In the genomic region with DNA sequence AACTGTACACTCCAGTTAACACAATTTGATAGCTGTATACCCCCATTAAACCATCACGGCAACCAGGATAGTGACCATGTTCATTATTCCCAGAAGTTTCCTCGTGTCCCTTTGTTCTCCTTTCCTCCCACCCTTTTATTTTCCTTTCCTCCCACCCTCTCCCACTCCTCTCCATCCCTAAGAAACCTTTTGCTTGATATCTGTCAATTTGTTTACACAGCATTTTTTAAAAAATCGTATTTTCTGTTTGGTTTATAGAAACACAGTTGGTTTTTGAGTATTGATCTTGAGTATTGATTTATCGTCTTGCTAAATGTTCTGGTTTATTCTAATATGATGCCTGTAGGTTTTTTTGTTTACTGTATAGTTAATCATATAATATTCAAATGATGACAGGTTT, we compare ENCODE assay signal across 15 cellular contexts.
DNase-seq lines count a peak whose midpoint lies in the region; ATAC-seq, FAIRE-seq and TF ChIP-seq lines count a peak whose summit lies in the region.
"Had no signal": no experiment of that assay in that cellular context is flagged by ENCODE, and none has a peak within 500 bp of the region (broad histone marks: within the 10 kb centered on the region; RNA-seq: fewer than 3 reads in every experiment).

No MANE protein-coding gene starts in this region.

- H3K4me1 ChIP-seq in HEK293 (ENCODE audit: control insufficient read depth, insufficient read depth, low read length), result peaks cover 6% of the 10 kb centered on the region
- peaks cover 4% of the 10 kb centered on the region for H3K4me1 ChIP-seq in ectodermal cell (ENCODE audit: control insufficient read depth, insufficient read depth, low read length)
- no peaks in the 10 kb centered on the region for H3K4me1 ChIP-seq in osteoblast (ENCODE audit: insufficient read depth, low read length)
- H3K4me1 ChIP-seq: BE2C had no signal

- TF ChIP-seq CTCF in HEK293 (tag by site-specific recombination; IDR thresholded peaks at IDR 0.05) (no peak), osteoblast (IDR thresholded peaks at IDR 0.05; ENCODE audit: extremely low read depth, low read depth, low read length) (no peak)

- no peaks in the 10 kb centered on the region for H3K79me2 ChIP-seq in osteoblast (ENCODE audit: insufficient read depth, low read length)

- no peaks in the 10 kb centered on the region for H3K9me3 ChIP-seq in HEK293 (ENCODE audit: control insufficient read depth, insufficient read depth, low read depth, low read length)
- no peaks in the 10 kb centered on the region for H3K9me3 ChIP-seq in ectodermal cell (ENCODE audit: control insufficient read depth, low read length)
- H3K9me3 ChIP-seq in osteoblast (ENCODE audit: low read depth, low read length), result no peaks in the 10 kb centered on the region
- H3K9me3 ChIP-seq: BE2C had no signal

- H3K27ac ChIP-seq in HEK293 (ENCODE audit: extremely low read depth, low read depth, low read length), result no peak overlapping the region
- H3K27ac ChIP-seq in ectodermal cell (ENCODE audit: insufficient read depth, low read depth, low read length, poor library complexity, severe bottlenecking), result peak overlapping the region; percentile 26
- peak overlapping the region; percentile 27 for H3K27ac ChIP-seq in temporal lobe (ENCODE audit: low read depth, low read length)
- no peak overlapping the region for H3K27ac ChIP-seq in osteoblast (ENCODE audit: low read depth, low read length)
- H3K27ac ChIP-seq: C4-2B had no signal

- CTCF ChIA-PET in HEK293 (lab: Yijun Ruan, JAX), result no interaction called here

- POLR2A ChIA-PET in HEK293 (lab: Yijun Ruan, JAX), result no interaction called here

- no peak overlapping the region for H3K4me2 ChIP-seq in osteoblast (ENCODE audit: insufficient read depth, low read length)

- peaks cover 4 to 8% of the 10 kb centered on the region in 2 experiments; a peak in 2 of 3 replicates for H3K36me3 ChIP-seq in HEK293 (ENCODE audit: control insufficient read depth in 2 of 2, insufficient read depth in 1 of 2, low read length in 2 of 2)
- H3K36me3 ChIP-seq in ectodermal cell (ENCODE audit: control insufficient read depth, insufficient read depth, low read length), result no peaks in the 10 kb centered on the region
- H3K36me3 ChIP-seq in osteoblast (ENCODE audit: insufficient read depth, low read length), result peaks cover 5% of the 10 kb centered on the region
- H3K36me3 ChIP-seq: BE2C had no signal

- WGBS in ectodermal cell, 2 experiments, result 86 to 93% methylated on average over 4 of the region's 4 CpGs

- H4K20me1 ChIP-seq in osteoblast (ENCODE audit: insufficient read depth, low read length), result no peaks in the 10 kb centered on the region

- no peaks in the 10 kb centered on the region for H3K27me3 ChIP-seq in ectodermal cell (ENCODE audit: control insufficient read depth, insufficient read depth, low read length, poor library complexity, severe bottlenecking)
- H3K27me3 ChIP-seq in osteoblast (ENCODE audit: insufficient read depth, low read length), result no peaks in the 10 kb centered on the region
- H3K27me3 ChIP-seq: BE2C had no signal

- H3K4me3 ChIP-seq in HEK293 (ENCODE audit: low read depth, low read length) (no peak overlapping the region), ectodermal cell (ENCODE audit: insufficient read depth, low read depth, low read length) (no peak overlapping the region), osteoblast (ENCODE audit: insufficient read depth, low read length) (no peak overlapping the region)
- H3K4me3 ChIP-seq: GM12878 had no signal

- H2AFZ ChIP-seq in osteoblast (ENCODE audit: low read length), result no peak overlapping the region

- DNase-seq in GM19239 (ENCODE audit: insufficient read length, low spot score), result no peak
- DNase-seq in NCI-H446 (lab: John Stamatoyannopoulos, UW), result no peak
- DNase-seq in osteoblast (ENCODE audit: insufficient read length, low spot score, missing footprints), result no peak
- DNase-seq: BE2C; CD4-positive, alpha-beta memory T cell; DMS79 had no signal

- peak; percentile 14 for FAIRE-seq in GM19239 (lab: Jason Lieb, UNC)
- FAIRE-seq: A204.1, GM12878, GM18507 had no signal

- ATAC-seq in GM21529 (IDR thresholded peaks at IDR 0.05; ENCODE audit: unreplicated experiment), result no peak
- ATAC-seq: GM12878, HCT116 had no signal

TF ChIP-seq in HEK293, 187 proteins besides CTCF, POLR2A, EP300 and RAD21:
- TF ChIP-seq GLIS2 (tag by site-specific recombination; IDR thresholded peaks at IDR 0.05) (no peak), ZFHX2 (tag by site-specific recombination; conservative IDR thresholded peaks at IDR 0.05) (peak; percentile 55; the same call in 1 of the 2 replicates), EGR2 (tag by site-specific recombination; IDR thresholded peaks at IDR 0.05; ENCODE audit: low read depth) (peak; percentile 62), ZNF26 (tag by site-specific recombination; IDR thresholded peaks at IDR 0.05) (no peak)
- TF ChIP-seq, protein P1, sequence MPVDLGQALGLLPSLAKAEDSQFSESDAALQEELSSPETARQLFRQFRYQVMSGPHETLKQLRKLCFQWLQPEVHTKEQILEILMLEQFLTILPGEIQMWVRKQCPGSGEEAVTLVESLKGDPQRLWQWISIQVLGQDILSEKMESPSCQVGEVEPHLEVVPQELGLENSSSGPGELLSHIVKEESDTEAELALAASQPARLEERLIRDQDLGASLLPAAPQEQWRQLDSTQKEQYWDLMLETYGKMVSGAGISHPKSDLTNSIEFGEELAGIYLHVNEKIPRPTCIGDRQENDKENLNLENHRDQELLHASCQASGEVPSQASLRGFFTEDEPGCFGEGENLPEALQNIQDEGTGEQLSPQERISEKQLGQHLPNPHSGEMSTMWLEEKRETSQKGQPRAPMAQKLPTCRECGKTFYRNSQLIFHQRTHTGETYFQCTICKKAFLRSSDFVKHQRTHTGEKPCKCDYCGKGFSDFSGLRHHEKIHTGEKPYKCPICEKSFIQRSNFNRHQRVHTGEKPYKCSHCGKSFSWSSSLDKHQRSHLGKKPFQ (tag by site-specific recombination; IDR thresholded peaks at IDR 0.05), result no peak

Comparison
In these comparisons a context has a peak if more than half of its experiments do, and no peak if none do; other contexts are left out.
1. H3K27ac ChIP-seq: peak in ectodermal cell (single experiment) and temporal lobe (single experiment); none in HEK293 (single experiment) and osteoblast (single experiment).